30 cellular contexts compared by ENCODE assay signal in genomic region chr22:45910928-45911467, GRCh38.
"Had no signal": no experiment of that assay in that cellular context is flagged by ENCODE, and none has a peak within 500 bp of the region (broad histone marks: within the 10 kb centered on the region; RNA-seq: fewer than 3 reads in every experiment).

No MANE protein-coding gene starts in this region.

- H3K27me3 Mint-ChIP-seq: activated naive CD8-positive, alpha-beta T cell; activated T-cell treated with anti-CD3 and anti-CD28 coated beads, Interleukin-2, amount 50 U/mL, for 24 hours; stimulated activated naive CD8-positive, alpha-beta T cell treated with anti-CD3 and anti-CD28 coated beads, Interleukin-15, Interleukin-2, amounts not matched to agents 100 ng/mL and 50 ng/mL, for 24 hours had no signal

- H3K4me1 ChIP-seq: adrenal gland, pancreas had no signal

- H3K27ac Mint-ChIP-seq: activated B cell treated with CpG ODN at 0.5 μM for 24 hours; activated CD4-positive, alpha-beta T cell treated with anti-CD3 and anti-CD28 coated beads for 36 hours; activated naive CD8-positive, alpha-beta T cell; activated T-cell treated with anti-CD3 and anti-CD28 coated beads, Interleukin-2, amount 50 U/mL, for 24 hours; activated T-helper 17 cell treated with anti-CD3 and anti-CD28 coated beads, Interleukin-2, amount 50 U/mL, for 72 hours; endodermal cell; mesothelial cell of epicardium; natural killer cell; stimulated activated naive CD8-positive, alpha-beta T cell treated with anti-CD3 and anti-CD28 coated beads, Interleukin-15, Interleukin-2, amounts not matched to agents 100 ng/mL and 50 ng/mL, for 24 hours had no signal

- DNase-seq: activated B cell treated with CpG ODN at 0.5 μM for 24 hours; activated CD4-positive, alpha-beta T cell treated with anti-CD3 and anti-CD28 coated beads for 36 hours; activated CD4-positive, alpha-beta T cell treated with anti-CD3 and anti-CD28 coated beads, Interleukin-2, amount 50 U/mL, for 4 hours; activated CD8-positive, alpha-beta memory T cell treated with anti-CD3 and anti-CD28 coated beads for 24 hours; activated CD8-positive, alpha-beta memory T cell treated with anti-CD3 and anti-CD28 coated beads, Interleukin-2, amount 50 U/mL, for 4 hours; activated naive CD4-positive, alpha-beta T cell; activated T-cell treated with anti-CD3 and anti-CD28 coated beads, Interleukin-2, amount 50 U/mL, for 24 hours; dorsolateral prefrontal cortex; endodermal cell; esophagus squamous epithelium; head of caudate nucleus; hypothalamus; left ventricle myocardium superior; mammary epithelial cell; natural killer cell; psoas muscle; stimulated activated CD4-positive, alpha-beta T cell treated with anti-CD3 and anti-CD28 coated beads, Interleukin-4, amount 100 ng/mL, for 24 hours; substantia nigra; T1000 had no signal

- H3K4me1 Mint-ChIP-seq: activated CD4-positive, alpha-beta T cell treated with anti-CD3 and anti-CD28 coated beads for 36 hours; activated T-helper 17 cell treated with anti-CD3 and anti-CD28 coated beads, Interleukin-2, amount 50 U/mL, for 72 hours; central memory CD8-positive, alpha-beta T cell; endodermal cell; natural killer cell had no signal

- ATAC-seq: activated CD4-positive, alpha-beta T cell treated with anti-CD3 and anti-CD28 coated beads for 36 hours; activated T-helper 17 cell treated with anti-CD3 and anti-CD28 coated beads, Interleukin-2, amount 50 U/mL, for 72 hours; gastroesophageal sphincter; natural killer cell had no signal

- H3K27me3 ChIP-seq: adrenal gland, pancreas, right atrium auricular region, thyroid gland had no signal

- H3K4me3 Mint-ChIP-seq: activated B cell treated with CpG ODN at 0.5 μM for 24 hours; activated CD4-positive, alpha-beta T cell treated with anti-CD3 and anti-CD28 coated beads for 36 hours; activated naive CD8-positive, alpha-beta T cell; activated T-cell treated with anti-CD3 and anti-CD28 coated beads, Interleukin-2, amount 50 U/mL, for 24 hours; activated T-helper 17 cell treated with anti-CD3 and anti-CD28 coated beads, Interleukin-2, amount 50 U/mL, for 72 hours; central memory CD8-positive, alpha-beta T cell; endodermal cell; mesothelial cell of epicardium; natural killer cell; stimulated activated naive CD8-positive, alpha-beta T cell treated with anti-CD3 and anti-CD28 coated beads, Interleukin-15, Interleukin-2, amounts not matched to agents 100 ng/mL and 50 ng/mL, for 24 hours had no signal

- H3K36me3 ChIP-seq: adrenal gland, breast epithelium, esophagus squamous epithelium, gastroesophageal sphincter, pancreas, right atrium auricular region, thyroid gland had no signal

- H3K36me3 Mint-ChIP-seq: mesothelial cell of epicardium, natural killer cell had no signal

- H3K27ac ChIP-seq: adrenal gland, dorsolateral prefrontal cortex, gastroesophageal sphincter, pancreas, psoas muscle, right atrium auricular region, thyroid gland had no signal

- H3K4me3 ChIP-seq: adrenal gland, dorsolateral prefrontal cortex, esophagus squamous epithelium, gastroesophageal sphincter, pancreas, psoas muscle, right atrium auricular region, thyroid gland had no signal

- H3K9me3 Mint-ChIP-seq: activated T-cell treated with anti-CD3 and anti-CD28 coated beads, Interleukin-2, amount 50 U/mL, for 24 hours; natural killer cell had no signal

- H3K9me3 ChIP-seq: adrenal gland, breast epithelium, pancreas, psoas muscle, right atrium auricular region, thyroid gland had no signal
